1 cellular context compared by ENCODE assay signal in genomic region chr14:89299587-89299986, GRCh38.
TF ChIP-seq lines count a peak whose summit lies in the region.

No MANE protein-coding gene starts in this region.

TF ChIP-seq in GM23338, 12 proteins besides CTCF, POLR2A, EP300 and RAD21 (continued from another document):
- TF ChIP-seq REST (IDR thresholded peaks at IDR 0.05; ENCODE audit: unreplicated experiment), result no peak
